Comparison of ENCODE assay signal across 9 cellular contexts in genomic region chr12:78863482-78864427, GRCh38. TPM values are rescaled to one million over a fixed set of nuclear protein-coding genes. Genes with fewer than 3 reads are reported as not detected.
DNase-seq lines count a peak whose midpoint lies in the region; ATAC-seq, FAIRE-seq and TF ChIP-seq lines count a peak whose summit lies in the region.
"Had no signal": no experiment of that assay in that cellular context is flagged by ENCODE, and none has a peak within 500 bp of the region (broad histone marks: within the 10 kb centered on the region; RNA-seq: fewer than 3 reads in every experiment).

No MANE protein-coding gene starts in this region.

- CTCF ChIA-PET in A673 (lab: Charles Lee): interaction anchor here (0.5 to 1.0 kb wide), 4 partner anchors 14 to 765 kb away, joined by 3 to 8 read pairs (median 6); no protein-coding TSS in a partner anchor

- no peak for FAIRE-seq in urothelium cell line (lab: Jason Lieb, UNC)
- FAIRE-seq: islet of Langerhans had no signal

- peak; percentile 62 for ATAC-seq in GM18873 (IDR thresholded peaks at IDR 0.05; ENCODE audit: low FRiP score, unreplicated experiment)
- peak; percentile 60 for ATAC-seq in HG03196 (IDR thresholded peaks at IDR 0.05; ENCODE audit: unreplicated experiment)

- H3K9me3 ChIP-seq in A673 (ENCODE audit: low read depth, low read length, poor library complexity, severe bottlenecking): no peaks in the 10 kb centered on the region

- peak overlapping the region; percentile 60 for H3K27ac ChIP-seq in A673 (ENCODE audit: low read depth, low read length, poor library complexity, severe bottlenecking)
- peak overlapping the region in 49 of 59 donors; percentile 7 to 93 (median 73) for H3K27ac ChIP-seq in dorsolateral prefrontal cortex

- POLR2A ChIA-PET in A673 (lab: Charles Lee; ENCODE audit: low non-redundant PET): interaction anchor here (0.5 to 1.2 kb wide), 7 partner anchors 9 to 393 kb away, joined by 3 to 16 read pairs (median 6); no protein-coding TSS in a partner anchor

- peaks cover 12% of the 10 kb centered on the region for H3K36me3 ChIP-seq in A673 (ENCODE audit: insufficient read depth, low read length, poor library complexity, severe bottlenecking)

- no peak for TF ChIP-seq CTCF in A673 (conservative IDR thresholded peaks at IDR 0.05; ENCODE audit: low read depth, low read length)
- TF ChIP-seq CTCF in dorsolateral prefrontal cortex (IDR thresholded peaks at IDR 0.05 in 54 of 56, conservative IDR thresholded peaks at IDR 0.05 in 2 of 56; ENCODE audit: low read depth in 1 of 56, partially characterized antibody in 56 of 56): no peak

- H3K27me3 ChIP-seq in A673 (replicated peaks; ENCODE audit: insufficient read depth, low read depth, low read length, poor library complexity) (no peaks in the 10 kb centered on the region), dorsolateral prefrontal cortex (peaks cover 0 to 16% (median 0%) of the 10 kb centered on the region in 45 donors)

- intact Hi-C loops in A673 (cut with micrococcal nuclease; ENCODE audit: unreplicated experiment) (loop anchor here (5.0 to 10.0 kb wide), 5 partner anchors 229 to 679 kb away; no protein-coding TSS in a partner anchor), dorsolateral prefrontal cortex (cut with DNase I) (no loop called here)

- H3K4me3 ChIP-seq in A673 (ENCODE audit: low read depth, low read length, poor library complexity, severe bottlenecking): peak overlapping the region; percentile 75
- H3K4me3 ChIP-seq in dorsolateral prefrontal cortex: peak overlapping the region; percentile 42 to 85 (median 69)

- peak; percentile 83 for DNase-seq in A673 (ENCODE audit: low spot score)
- DNase-seq in NCI-H526 treated with DMSO at 0.1 percent for 48 hours (lab: John Stamatoyannopoulos, UW): peak; percentile 25
- DNase-seq in dorsolateral prefrontal cortex: peak in 9 of 10 donors; percentile 22 to 80 (median 64)
- peak; percentile 71 to 77 for DNase-seq in lung microvascular endothelial cell (ENCODE audit: low read depth in 2 of 2)
- peak; percentile 57 for DNase-seq in urothelium cell line (ENCODE audit: low spot score)
- no peak for DNase-seq in T-helper 9 cell

- TSS peak; percentile 82 for BruUV-seq in A673 (replicated peaks; lab: Mats Ljungman, UMichigan)

- peaks cover 17% of the 10 kb centered on the region for H3K4me1 ChIP-seq in A673 (ENCODE audit: insufficient read depth, low read length, poor library complexity, severe bottlenecking)

RNA-seq across cellular contexts. Expression of gene SYT1, which starts 0.8 kb away (rescaled TPM):
- total RNA-seq in A673 (2021) (79.4 and 80.9 TPM in 2 replicates), dorsolateral prefrontal cortex (1,000 to 10,000 TPM in 12 of 120 experiments, 100 to 1,000 TPM in 108; 286 to 1,139 (median 814) TPM), lung microvascular endothelial cell (2.0 and 5.4 TPM in 2 replicates)

Comparison
In these comparisons a context has a peak if more than half of its experiments do, and no peak if none do; other contexts are left out.
1. RNA of gene SYT1, which starts 0.8 kb away (total RNA-seq): 286 to 1,139 TPM in dorsolateral prefrontal cortex and 79.4 to 80.9 TPM in A673; 2.0 to 5.4 TPM in lung microvascular endothelial cell; every median in the first group is over 10 times any median in the second.